ENCODE assay signal across 7 cellular contexts in genomic region chr5:154039458-154039829, GRCh38. TPM values are rescaled to one million over a fixed set of nuclear protein-coding genes. Genes with fewer than 3 reads are reported as not detected.
DNase-seq lines count a peak whose midpoint lies in the region; ATAC-seq and TF ChIP-seq lines count a peak whose summit lies in the region.

No MANE protein-coding gene starts in this region.

- peak overlapping the region; percentile 87 for H3K27ac ChIP-seq in HL-60 (replicated peaks)

- no peaks in the 10 kb centered on the region for H3K4me1 ChIP-seq in iPS-15b (ENCODE audit: control insufficient read depth, insufficient read depth, low read length)

- peak overlapping the region; percentile 94 for H3K27ac Mint-ChIP-seq in activated T-helper 1 cell treated with anti-CD3 and anti-CD28 coated beads, Interleukin-12 subunit alpha, Interleukin-12 subunit beta, Interleukin-2, Interleukin-4 antibody, amounts not matched to agents 30 ng/mL and 10 ng/mL and 1 ng/mL, durations not matched to agents 14 hours and 24 hours and 36 hours
- peak overlapping the region; percentile 97 for H3K27ac Mint-ChIP-seq in stimulated activated naive B cell treated with anti-CD40 and anti-IgM and Interleukin-4, amounts not matched to agents 10 μg/mL and 1 μg/mL and 100 μg/mL, for 72 hours

- no peaks in the 10 kb centered on the region for H3K27me3 Mint-ChIP-seq in activated T-helper 1 cell treated with anti-CD3 and anti-CD28 coated beads, Interleukin-12 subunit alpha, Interleukin-12 subunit beta, Interleukin-2, Interleukin-4 antibody, amounts not matched to agents 30 ng/mL and 10 ng/mL and 1 ng/mL, durations not matched to agents 14 hours and 24 hours and 36 hours (ENCODE audit: insufficient read depth)
- H3K27me3 Mint-ChIP-seq in stimulated activated naive B cell treated with anti-CD40 and anti-IgM and Interleukin-4, amounts not matched to agents 10 μg/mL and 1 μg/mL and 100 μg/mL, for 72 hours, result no peaks in the 10 kb centered on the region

- no peaks in the 10 kb centered on the region for H3K36me3 ChIP-seq in iPS-15b (ENCODE audit: control insufficient read depth, insufficient read depth, low read length)

- no peak for TF ChIP-seq CTCF in HL-60 (IDR thresholded peaks at IDR 0.05; ENCODE audit: insufficient read depth, low read length)

- DNase-seq in HL-60 (ENCODE audit: low read depth in 1 of 2, low spot score in 1 of 2), result no peak
- DNase-seq in activated T-helper 1 cell treated with anti-CD3 and anti-CD28 coated beads, Interleukin-12 subunit alpha, Interleukin-12 subunit beta, Interleukin-2, Interleukin-4 antibody, amounts not matched to agents 30 ng/mL and 10 ng/mL and 1 ng/mL, durations not matched to agents 14 hours and 24 hours and 36 hours (ENCODE audit: low spot score), result no peak
- no peak for DNase-seq in stimulated activated naive B cell treated with anti-CD40 and anti-IgM and Interleukin-4, amounts not matched to agents 10 μg/mL and 1 μg/mL and 100 μg/mL, for 72 hours
- DNase-seq in SIG-M5 (lab: John Stamatoyannopoulos, UW), result no peak
- no peak for DNase-seq in hepatic stellate cell (ENCODE audit: low spot score)
- DNase-seq in NOMO-1 treated with DMSO at 0.1 percent for 48 hours (lab: John Stamatoyannopoulos, UW; ENCODE audit: unreplicated experiment), result no peak

- peaks cover 14% of the 10 kb centered on the region for H3K36me3 Mint-ChIP-seq in activated T-helper 1 cell treated with anti-CD3 and anti-CD28 coated beads, Interleukin-12 subunit alpha, Interleukin-12 subunit beta, Interleukin-2, Interleukin-4 antibody, amounts not matched to agents 30 ng/mL and 10 ng/mL and 1 ng/mL, durations not matched to agents 14 hours and 24 hours and 36 hours (ENCODE audit: low read depth)
- H3K36me3 Mint-ChIP-seq in stimulated activated naive B cell treated with anti-CD40 and anti-IgM and Interleukin-4, amounts not matched to agents 10 μg/mL and 1 μg/mL and 100 μg/mL, for 72 hours, result peaks cover 3 to 20% of the 10 kb centered on the region in 2 donors

- H3K4me3 ChIP-seq in HL-60 (replicated peaks; ENCODE audit: insufficient read depth, low read length), result peak overlapping the region; percentile 75
- H3K4me3 ChIP-seq in iPS-15b (ENCODE audit: low read depth, low read length), result peak overlapping the region; percentile 88

- no peak for ATAC-seq in stimulated activated naive B cell treated with anti-CD40 and anti-IgM and Interleukin-4, amounts not matched to agents 10 μg/mL and 1 μg/mL and 100 μg/mL, for 72 hours (replicated peaks)

- no peaks in the 10 kb centered on the region for H3K9me3 Mint-ChIP-seq in activated T-helper 1 cell treated with anti-CD3 and anti-CD28 coated beads, Interleukin-12 subunit alpha, Interleukin-12 subunit beta, Interleukin-2, Interleukin-4 antibody, amounts not matched to agents 30 ng/mL and 10 ng/mL and 1 ng/mL, durations not matched to agents 14 hours and 24 hours and 36 hours
- no peaks in the 10 kb centered on the region for H3K9me3 Mint-ChIP-seq in stimulated activated naive B cell treated with anti-CD40 and anti-IgM and Interleukin-4, amounts not matched to agents 10 μg/mL and 1 μg/mL and 100 μg/mL, for 72 hours

- peaks cover 50% of the 10 kb centered on the region for H3K4me1 Mint-ChIP-seq in activated T-helper 1 cell treated with anti-CD3 and anti-CD28 coated beads, Interleukin-12 subunit alpha, Interleukin-12 subunit beta, Interleukin-2, Interleukin-4 antibody, amounts not matched to agents 30 ng/mL and 10 ng/mL and 1 ng/mL, durations not matched to agents 14 hours and 24 hours and 36 hours (ENCODE audit: low read depth)
- peaks cover 21 to 35% of the 10 kb centered on the region in 2 donors for H3K4me1 Mint-ChIP-seq in stimulated activated naive B cell treated with anti-CD40 and anti-IgM and Interleukin-4, amounts not matched to agents 10 μg/mL and 1 μg/mL and 100 μg/mL, for 72 hours

- H3K9me3 ChIP-seq in iPS-15b (ENCODE audit: control insufficient read depth, insufficient read depth, low read length), result no peaks in the 10 kb centered on the region

- H3K27me3 ChIP-seq in HL-60 (ENCODE audit: insufficient read depth, poor library complexity, severe bottlenecking) (no peaks in the 10 kb centered on the region), iPS-15b (ENCODE audit: control insufficient read depth, insufficient read depth, low read length) (no peaks in the 10 kb centered on the region)

- intact Hi-C loops in activated T-helper 1 cell treated with anti-CD3 and anti-CD28 coated beads, Interleukin-12 subunit alpha, Interleukin-12 subunit beta, Interleukin-2, Interleukin-4 antibody, amounts not matched to agents 30 ng/mL and 10 ng/mL and 1 ng/mL, durations not matched to agents 14 hours and 24 hours and 36 hours (cut with micrococcal nuclease), result loop anchor here (2.0 to 5.0 kb wide), 6 partner anchors 65 to 903 kb away; partner anchors contain the start of genes CNOT8, LARP1 and MRPL22

- peak overlapping the region; percentile 98 for H3K4me3 Mint-ChIP-seq in activated T-helper 1 cell treated with anti-CD3 and anti-CD28 coated beads, Interleukin-12 subunit alpha, Interleukin-12 subunit beta, Interleukin-2, Interleukin-4 antibody, amounts not matched to agents 30 ng/mL and 10 ng/mL and 1 ng/mL, durations not matched to agents 14 hours and 24 hours and 36 hours
- H3K4me3 Mint-ChIP-seq in stimulated activated naive B cell treated with anti-CD40 and anti-IgM and Interleukin-4, amounts not matched to agents 10 μg/mL and 1 μg/mL and 100 μg/mL, for 72 hours, result peak overlapping the region; percentile 95 to 97

- H3K9ac ChIP-seq in iPS-15b (ENCODE audit: low read depth, low read length), result peak overlapping the region; percentile 78

RNA-seq across cellular contexts. Expression of gene MFAP3, which starts 0.7 kb away (rescaled TPM):
- total RNA-seq in activated T-helper 1 cell treated with anti-CD3 and anti-CD28 coated beads, Interleukin-12 subunit alpha, Interleukin-12 subunit beta, Interleukin-2, Interleukin-4 antibody, amounts not matched to agents 30 ng/mL and 10 ng/mL and 1 ng/mL, durations not matched to agents 14 hours and 24 hours and 36 hours, result 24.3 and 29.9 TPM in 2 replicates

RNA-seq across cellular contexts. Expression of gene FAM114A2, which starts 0.7 kb away (rescaled TPM):
- 28.3 and 28.7 TPM in 2 replicates for total RNA-seq in activated T-helper 1 cell treated with anti-CD3 and anti-CD28 coated beads, Interleukin-12 subunit alpha, Interleukin-12 subunit beta, Interleukin-2, Interleukin-4 antibody, amounts not matched to agents 30 ng/mL and 10 ng/mL and 1 ng/mL, durations not matched to agents 14 hours and 24 hours and 36 hours
